ENCODE assay signal across 8 cellular contexts in genomic region chr4:65668201-65669007, GRCh38. TPM values are rescaled to one million over a fixed set of nuclear protein-coding genes. Genes with fewer than 3 reads are reported as not detected.
DNase-seq lines count a peak whose midpoint lies in the region; ATAC-seq and TF ChIP-seq lines count a peak whose summit lies in the region.
"Had no signal": no experiment of that assay in that cellular context is flagged by ENCODE, and none has a peak within 500 bp of the region (broad histone marks: within the 10 kb centered on the region; RNA-seq: fewer than 3 reads in every experiment).

No MANE protein-coding gene starts in this region.

- no peak overlapping the region for H3K4ac ChIP-seq in IMR-90 (ENCODE audit: low read depth, low read length)

- CTCF ChIA-PET in IMR-90 (lab: Yijun Ruan, JAX), result no interaction called here

- no peaks in the 10 kb centered on the region for H3K9me1 ChIP-seq in IMR-90 (ENCODE audit: insufficient read depth, low read length)

- POLR2A ChIA-PET in IMR-90 (lab: Charles Lee; ENCODE audit: unreplicated experiment), result no interaction called here

- DNase-seq in IMR-90 (no peak), choroid plexus epithelial cell (ENCODE audit: low read depth) (peak; percentile 41), left lobe of liver (ENCODE audit: low spot score) (no peak), thoracic aorta (ENCODE audit: low spot score) (no peak), NCI-H2029 (lab: John Stamatoyannopoulos, UW) (no peak), T-helper 9 cell (no peak)
- DNase-seq in activated CD8-positive, alpha-beta memory T cell treated with anti-CD3 and anti-CD28 coated beads, Interleukin-2, amount 50 U/mL, for 48 hours, result no peak
- DNase-seq: stimulated activated CD8-positive, alpha-beta memory T cell treated with anti-CD3 and anti-CD28 coated beads, Interleukin-4, amount 100 ng/mL, for 48 hours had no signal

- H3K27ac ChIP-seq in IMR-90 (ENCODE audit: insufficient read depth, low read length) (no peak overlapping the region), thoracic aorta (no peak overlapping the region)

- intact Hi-C loops in IMR-90 (cut with micrococcal nuclease), result no loop called here

- in situ Hi-C loops in IMR-90 (cut with MboI; ENCODE audit: low sequenced_read_pairs), result no loop called here

- H3K14ac ChIP-seq in IMR-90 (replicated peaks; ENCODE audit: low read depth, low read length), result no peak overlapping the region

- WGBS in IMR-90 (ENCODE audit: extremely low coverage in 2 of 2, insufficient read length in 1 of 2), 2 experiments, result 4% methylated on average over 5 of the region's 32 CpGs; no CpG with 5 or more reads in 1 of the 2 experiments

- H3K4me1 ChIP-seq in IMR-90 (ENCODE audit: control insufficient read depth, insufficient read depth, low read length) (no peaks in the 10 kb centered on the region), thoracic aorta (ENCODE audit: control insufficient read depth in 1 of 2, low read depth in 2 of 2) (peaks cover 16 to 37% of the 10 kb centered on the region in 2 donors)

- no peak for TF ChIP-seq POLR2A in IMR-90 (IDR thresholded peaks at IDR 0.05; ENCODE audit: low read depth, low read length)

- TF ChIP-seq RAD21 in IMR-90 (IDR thresholded peaks at IDR 0.05; ENCODE audit: low read length), result no peak

- H3K27me3 ChIP-seq in IMR-90 (ENCODE audit: control insufficient read depth, insufficient read depth, low read length) (peaks cover 24% of the 10 kb centered on the region), thoracic aorta (replicated peaks; ENCODE audit: insufficient read depth) (peaks cover 12% of the 10 kb centered on the region)

- H2BK5ac ChIP-seq in IMR-90 (ENCODE audit: low read depth, low read length, poor library complexity, severe bottlenecking), result no peak overlapping the region

- H2AK9ac ChIP-seq in IMR-90 (replicated peaks; ENCODE audit: low read depth, low read length, poor library complexity), result no peak overlapping the region

- H4K5ac ChIP-seq in IMR-90 (ENCODE audit: low read depth, low read length), result no peak overlapping the region

- no peak overlapping the region for H2BK120ac ChIP-seq in IMR-90 (ENCODE audit: low read depth, low read length)

- peak overlapping the region; percentile 8; the same call in 1 of the 2 replicates for H3K4me2 ChIP-seq in IMR-90 (ENCODE audit: low read depth, low read length)

- TF ChIP-seq CTCF in IMR-90 (conservative IDR thresholded peaks at IDR 0.05; ENCODE audit: low read depth, low read length) (no peak), choroid plexus epithelial cell (conservative IDR thresholded peaks at IDR 0.05; ENCODE audit: low read depth, low read length) (no peak), thoracic aorta (IDR thresholded peaks at IDR 0.05) (no peak)

- H3K36me3 ChIP-seq in IMR-90 (ENCODE audit: control insufficient read depth, insufficient read depth, low read length) (no peaks in the 10 kb centered on the region), thoracic aorta (no peaks in the 10 kb centered on the region)

- no TSS peak for BruUV-seq in IMR-90 (replicated peaks; lab: Mats Ljungman, UMichigan)

- no peak overlapping the region for H3K9ac ChIP-seq in IMR-90 (ENCODE audit: low read depth, low read length)

- H4K20me1 ChIP-seq in IMR-90 (ENCODE audit: insufficient read depth, low read length), result no peaks in the 10 kb centered on the region

- no peak overlapping the region for H2AK5ac ChIP-seq in IMR-90 (ENCODE audit: low read depth, low read length)

- peak overlapping the region; percentile 67 for H2AFZ ChIP-seq in IMR-90 (replicated peaks; ENCODE audit: low read length, poor library complexity)

- H3K79me1 ChIP-seq in IMR-90 (ENCODE audit: low read depth in 1 of 2, low read length in 2 of 2), result no peaks in the 10 kb centered on the region

- H4K8ac ChIP-seq in IMR-90 (ENCODE audit: low read depth in 2 of 2, low read length in 2 of 2), result no peak overlapping the region

- no peak overlapping the region for H3K56ac ChIP-seq in IMR-90 (ENCODE audit: extremely low read depth, insufficient read depth, low read length)

- H3K23ac ChIP-seq in IMR-90 (ENCODE audit: low read depth, low read length), result no peak overlapping the region

- H2BK20ac ChIP-seq in IMR-90 (ENCODE audit: low read depth, low read length), result no peak overlapping the region

- no peak overlapping the region for H4K91ac ChIP-seq in IMR-90 (ENCODE audit: insufficient read depth, low read depth, low read length)

- ATAC-seq in IMR-90 (ENCODE audit: low read depth), result no peak
- ATAC-seq in left lobe of liver, result peak; percentile 29
- ATAC-seq in thoracic aorta (ENCODE audit: insufficient number of reproducible peaks, low FRiP score, low read depth), result no peak

- H3K4me3 ChIP-seq in IMR-90 (ENCODE audit: insufficient read depth, low read depth, low read length) (peak overlapping the region; percentile 10; the same call in 1 of the 2 replicates), choroid plexus epithelial cell (ENCODE audit: low read depth, low read length) (peak overlapping the region; percentile 60), thoracic aorta (peak overlapping the region; percentile 72)

- H2BK15ac ChIP-seq in IMR-90 (ENCODE audit: low read depth, low read length), result no peak overlapping the region

- dilution Hi-C loops in IMR-90 (cut with HindIII; ENCODE audit: low sequenced_read_pairs, unreplicated experiment), result no loop called here

- H3K9me3 ChIP-seq in IMR-90 (ENCODE audit: control insufficient read depth, insufficient read depth, low read length) (no peaks in the 10 kb centered on the region), thoracic aorta (no peaks in the 10 kb centered on the region)

- H3K18ac ChIP-seq in IMR-90 (ENCODE audit: low read depth, low read length), result no peak overlapping the region

TF ChIP-seq in IMR-90, 13 proteins besides CTCF, POLR2A, EP300 and RAD21:
- TF ChIP-seq NFE2L2 (IDR thresholded peaks at IDR 0.05; ENCODE audit: low read depth, low read length) (no peak), RCOR1 (IDR thresholded peaks at IDR 0.05; ENCODE audit: insufficient replicate concordance, low read length) (no peak)

RNA-seq across cellular contexts. Expression of gene EPHA5, which starts 1.9 kb away (rescaled TPM):
- total RNA-seq in IMR-90 (2012; rRNA removed) (under 0.01 and 0.18 TPM in 2 replicates), left lobe of liver (not detected), thoracic aorta (under 1 TPM; 0.27 to 0.92 TPM)
- polyA plus RNA-seq in IMR-90 (2012; rRNA removed), result 0.06 and 0.07 TPM in 2 replicates
- polyA plus RNA-seq in IMR-90 (2012; cell fraction: cytosol; rRNA removed), result 0.01 and 0.03 TPM in 2 replicates
- 0.02 and 0.05 TPM in 2 replicates for polyA plus RNA-seq in IMR-90 (2012; cell fraction: nucleus; rRNA removed; ENCODE audit: low replicate concordance)

Comparison
In these comparisons a context has a peak if more than half of its experiments do, and no peak if none do; other contexts are left out.
1. H3K4me3 ChIP-seq: peak in every context shown above with its lines; median percentile 72 in thoracic aorta; 60 in choroid plexus epithelial cell; 10 in IMR-90.